In genomic region chr6:121581327-121581726, GRCh38 we compare ENCODE assay signal across 15 cellular contexts.
DNase-seq lines count a peak whose midpoint lies in the region; ATAC-seq and TF ChIP-seq lines count a peak whose summit lies in the region.
"Had no signal": no experiment of that assay in that cellular context is flagged by ENCODE, and none has a peak within 500 bp of the region (broad histone marks: within the 10 kb centered on the region; RNA-seq: fewer than 3 reads in every experiment).

No MANE protein-coding gene starts in this region.

- H2AFZ ChIP-seq in DND-41 (ENCODE audit: low read depth, low read length) (peak overlapping the region; percentile 61), parathyroid adenoma (peak overlapping the region; percentile 34)

- H3K79me2 ChIP-seq in DND-41 (ENCODE audit: insufficient read depth, low read length), result no peaks in the 10 kb centered on the region
- H3K79me2 ChIP-seq in parathyroid adenoma, result no peaks in the 10 kb centered on the region

- 0 out of 2 replicates have a peak, but pooled peaks cover 4% of the 10 kb centered on the region for H3K4me1 ChIP-seq in DND-41 (ENCODE audit: insufficient read depth, low read length)
- H3K4me1 ChIP-seq in parathyroid adenoma, result peaks cover 13% of the 10 kb centered on the region
- H3K4me1 ChIP-seq: BLaER1, Caco-2 had no signal

- H3K27ac ChIP-seq in DND-41 (ENCODE audit: low read length), result no peak overlapping the region
- H3K27ac ChIP-seq in parathyroid adenoma, result no peak overlapping the region
- H3K27ac ChIP-seq: BLaER1 had no signal

- H3K4me3 Mint-ChIP-seq in activated T-cell treated with anti-CD3 and anti-CD28 coated beads, Interleukin-2, amount 50 U/mL, for 72 hours, result no peak overlapping the region
- H3K4me3 Mint-ChIP-seq in activated T-cell treated with anti-CD3 and anti-CD28 coated beads, Interleukin-2, amount 50 U/mL, for 4 hours, result no peak overlapping the region
- H3K4me3 Mint-ChIP-seq: CD8-positive, alpha-beta memory T cell; H9; IgD-negative memory B cell had no signal

- no peak for ATAC-seq in activated T-cell treated with anti-CD3 and anti-CD28 coated beads, Interleukin-2, amount 50 U/mL, for 72 hours (replicated peaks in 1 of 2)
- no peak for ATAC-seq in activated T-cell treated with anti-CD3 and anti-CD28 coated beads, Interleukin-2, amount 50 U/mL, for 4 hours
- no peak for ATAC-seq in DND-41 (ENCODE audit: insufficient read depth, low read depth)
- ATAC-seq in left ventricle myocardium superior, result peak; percentile 70
- no peak for ATAC-seq in GM19395 (IDR thresholded peaks at IDR 0.05; ENCODE audit: unreplicated experiment)

- no peaks in the 10 kb centered on the region for H3K27me3 Mint-ChIP-seq in activated T-cell treated with anti-CD3 and anti-CD28 coated beads, Interleukin-2, amount 50 U/mL, for 72 hours (ENCODE audit: low read depth)
- H3K27me3 Mint-ChIP-seq in activated T-cell treated with anti-CD3 and anti-CD28 coated beads, Interleukin-2, amount 50 U/mL, for 4 hours (ENCODE audit: low read depth), result no peaks in the 10 kb centered on the region
- H3K27me3 Mint-ChIP-seq: CD8-positive, alpha-beta memory T cell; IgD-negative memory B cell had no signal

- no peaks in the 10 kb centered on the region for H3K4me1 Mint-ChIP-seq in activated T-cell treated with anti-CD3 and anti-CD28 coated beads, Interleukin-2, amount 50 U/mL, for 72 hours (ENCODE audit: low read depth)
- peaks cover 2% of the 10 kb centered on the region for H3K4me1 Mint-ChIP-seq in activated T-cell treated with anti-CD3 and anti-CD28 coated beads, Interleukin-2, amount 50 U/mL, for 4 hours (ENCODE audit: low read depth)
- H3K4me1 Mint-ChIP-seq: CD8-positive, alpha-beta memory T cell; IgD-negative memory B cell had no signal

- H3K36me3 ChIP-seq in DND-41 (ENCODE audit: insufficient read depth, low read length), result no peaks in the 10 kb centered on the region
- no peaks in the 10 kb centered on the region for H3K36me3 ChIP-seq in parathyroid adenoma (ENCODE audit: control insufficient read depth, insufficient read depth, low read length)
- H3K36me3 ChIP-seq: BLaER1 had no signal

- peak overlapping the region; percentile 8 for H3K27ac Mint-ChIP-seq in activated T-cell treated with anti-CD3 and anti-CD28 coated beads, Interleukin-2, amount 50 U/mL, for 72 hours
- H3K27ac Mint-ChIP-seq: CD8-positive, alpha-beta memory T cell; H9; IgD-negative memory B cell had no signal

- no peaks in the 10 kb centered on the region for H3K9me3 ChIP-seq in DND-41 (ENCODE audit: insufficient read depth, low read length, severe bottlenecking)
- no peaks in the 10 kb centered on the region for H3K9me3 ChIP-seq in parathyroid adenoma (ENCODE audit: control insufficient read depth, low read length)
- H3K9me3 ChIP-seq: BLaER1, Caco-2 had no signal

- no peak for DNase-seq in activated T-cell treated with anti-CD3 and anti-CD28 coated beads, Interleukin-2, amount 50 U/mL, for 72 hours
- no peak for DNase-seq in activated T-cell treated with anti-CD3 and anti-CD28 coated beads, Interleukin-2, amount 50 U/mL, for 4 hours
- no peak for DNase-seq in DND-41
- DNase-seq in left ventricle myocardium superior, result no peak
- DNase-seq in retina, result no peak
- DNase-seq: 8988T; AML-193; Caco-2; CD8-positive, alpha-beta memory T cell; GOT3; H9 had no signal

- no peaks in the 10 kb centered on the region for H3K9me3 Mint-ChIP-seq in activated T-cell treated with anti-CD3 and anti-CD28 coated beads, Interleukin-2, amount 50 U/mL, for 72 hours
- no peaks in the 10 kb centered on the region for H3K9me3 Mint-ChIP-seq in activated T-cell treated with anti-CD3 and anti-CD28 coated beads, Interleukin-2, amount 50 U/mL, for 4 hours
- H3K9me3 Mint-ChIP-seq: H9, IgD-negative memory B cell had no signal

- H3K4me3 ChIP-seq in DND-41 (ENCODE audit: low read depth in 1 of 2, low read length in 2 of 2), result no peak overlapping the region
- no peak overlapping the region for H3K4me3 ChIP-seq in parathyroid adenoma (ENCODE audit: low read depth, low read length)
- H3K4me3 ChIP-seq: BLaER1 had no signal

- H4K20me1 ChIP-seq in DND-41 (ENCODE audit: insufficient read depth, low read length), result no peaks in the 10 kb centered on the region
- H4K20me1 ChIP-seq: BLaER1 had no signal

- intact Hi-C loops in left ventricle myocardium superior (cut with micrococcal nuclease), result loop anchor here (5.0 kb wide), 1 partner anchor 139 kb away; no protein-coding TSS in a partner anchor

- H3K4me2 ChIP-seq in DND-41 (ENCODE audit: insufficient read depth, low read length), result no peak overlapping the region
- H3K4me2 ChIP-seq in parathyroid adenoma (ENCODE audit: low read length), result no peak overlapping the region
- H3K4me2 ChIP-seq: BLaER1 had no signal

- H3K9ac ChIP-seq in DND-41 (ENCODE audit: low read depth, low read length) (no peak overlapping the region), parathyroid adenoma (no peak overlapping the region)
- H3K9ac ChIP-seq: BLaER1 had no signal

- TF ChIP-seq CTCF in DND-41 (IDR thresholded peaks at IDR 0.05; ENCODE audit: borderline replicate concordance, extremely low read depth, low read length, poor library complexity, severe bottlenecking) (no peak), parathyroid adenoma (IDR thresholded peaks at IDR 0.05) (no peak)

- H3K27me3 ChIP-seq in DND-41 (ENCODE audit: insufficient read depth, low read length, poor library complexity), result no peaks in the 10 kb centered on the region
- H3K27me3 ChIP-seq in parathyroid adenoma (ENCODE audit: control insufficient read depth, insufficient read depth, low read length), result no peaks in the 10 kb centered on the region
- H3K27me3 ChIP-seq: BLaER1 had no signal

- H3K36me3 Mint-ChIP-seq in activated T-cell treated with anti-CD3 and anti-CD28 coated beads, Interleukin-2, amount 50 U/mL, for 72 hours (ENCODE audit: insufficient read depth in 2 of 2), result no peaks in the 10 kb centered on the region
- H3K36me3 Mint-ChIP-seq in activated T-cell treated with anti-CD3 and anti-CD28 coated beads, Interleukin-2, amount 50 U/mL, for 4 hours (ENCODE audit: insufficient read depth), result no peaks in the 10 kb centered on the region
- H3K36me3 Mint-ChIP-seq: CD8-positive, alpha-beta memory T cell had no signal
